1 cellular context compared by ENCODE assay signal in the genomic region with DNA sequence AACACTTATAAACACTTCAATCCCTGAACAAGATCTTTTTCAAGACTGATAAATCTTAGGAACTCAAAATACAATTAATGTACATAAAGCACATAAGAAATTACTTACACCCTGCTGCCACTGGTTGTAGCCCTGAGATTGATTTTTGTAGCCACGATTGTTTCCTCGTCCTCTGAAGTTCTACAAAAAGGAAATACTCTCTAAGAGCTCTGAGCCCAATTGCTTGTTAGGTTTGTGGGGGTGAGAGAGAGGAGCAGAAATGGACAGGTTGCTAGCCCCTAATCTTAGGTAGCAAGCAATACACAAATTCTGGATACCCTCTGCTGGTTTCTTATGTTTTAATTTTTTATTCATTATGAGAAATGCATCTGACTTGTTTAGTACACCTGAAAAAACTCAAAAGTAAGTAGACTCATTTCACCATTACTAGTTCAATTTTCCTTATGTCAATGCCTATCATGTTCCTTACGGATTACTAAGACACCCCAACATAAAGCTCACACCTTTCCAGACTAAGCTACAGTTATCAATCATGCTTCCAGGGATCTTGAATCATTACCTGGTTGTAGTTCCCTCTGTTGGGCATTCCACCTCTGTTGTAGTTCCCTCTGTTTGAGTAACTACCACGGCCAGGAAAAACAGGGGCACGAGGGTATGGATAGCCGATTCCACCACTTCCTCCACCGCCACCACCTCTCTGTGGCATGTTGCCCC.
TF ChIP-seq lines count a peak whose summit lies in the region.

No MANE protein-coding gene starts in this region.

TF ChIP-seq in A549, 52 proteins besides CTCF, POLR2A, EP300 and RAD21:
- TF ChIP-seq RARB (CRISPR knock-in tag; IDR thresholded peaks at IDR 0.05) (no peak), FOSB (CRISPR knock-in tag; IDR thresholded peaks at IDR 0.05) (0 out of 2 replicates have a peak, but pooled peaks have one; percentile 33)
TF ChIP-seq in A549: peak in this region for 1.
